Comparison of ENCODE assay signal across 8 cellular contexts in the genomic region with DNA sequence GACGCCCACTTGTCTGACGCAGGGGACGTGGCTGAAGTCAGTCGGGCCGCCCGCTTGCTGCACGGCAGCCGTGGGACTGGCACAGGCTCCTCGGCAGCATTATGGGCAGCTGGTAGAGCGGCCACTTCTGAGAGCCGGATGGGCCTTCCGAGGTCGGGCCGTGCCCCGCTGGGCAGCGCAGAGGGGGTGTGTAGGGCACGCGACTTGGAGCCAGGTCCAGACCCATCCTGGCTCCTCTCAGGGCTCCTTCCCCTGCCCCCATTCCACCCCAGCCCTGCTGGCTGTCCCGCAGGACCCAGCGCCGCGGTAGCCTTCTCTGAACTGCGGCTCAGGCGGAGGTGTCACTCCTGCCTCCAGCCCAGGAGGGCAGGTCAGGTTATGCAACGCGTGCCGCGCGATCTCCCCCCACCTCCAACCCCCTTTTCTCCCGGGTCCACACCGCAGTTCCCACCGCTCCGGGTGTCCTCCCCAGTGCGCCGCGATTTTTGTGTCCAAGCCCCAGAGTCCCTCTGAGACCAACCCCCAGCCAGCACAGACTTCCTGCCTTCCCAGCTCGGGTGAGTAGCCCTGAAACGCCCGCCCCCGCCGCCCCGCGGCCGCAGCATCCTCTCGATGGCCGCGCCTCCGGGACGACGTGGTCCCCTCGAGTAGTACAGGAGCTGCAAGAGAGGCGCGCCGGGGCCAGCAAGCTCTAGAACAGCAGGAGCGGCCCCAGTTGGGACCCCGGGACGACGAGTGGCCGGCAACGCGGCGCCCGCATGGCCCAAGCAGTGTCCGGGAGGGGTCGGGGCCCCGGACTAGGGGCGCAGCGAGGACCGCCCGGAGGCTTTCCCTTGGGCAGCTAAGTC. TPM values are rescaled to one million over a fixed set of nuclear protein-coding genes. Genes with fewer than 3 reads are reported as not detected.
DNase-seq lines count a peak whose midpoint lies in the region; ATAC-seq and TF ChIP-seq lines count a peak whose summit lies in the region.

No MANE protein-coding gene starts in this region.

- H3K18ac ChIP-seq in neuronal stem cell (ENCODE audit: low read length): peak overlapping the region; percentile 98

- H3K4me1 ChIP-seq in foreskin keratinocyte (peaks cover 34% of the 10 kb centered on the region), neuronal stem cell (ENCODE audit: control insufficient read depth in 2 of 2, insufficient read depth in 1 of 2, low read depth in 1 of 2, low read length in 2 of 2) (peaks cover 6 to 15% of the 10 kb centered on the region in 2 donors), upper lobe of right lung (peaks cover 4% of the 10 kb centered on the region)

- H3K14ac ChIP-seq in neuronal stem cell (ENCODE audit: low read length): peak overlapping the region; percentile 94

- no peaks in the 10 kb centered on the region for H3K79me1 ChIP-seq in neuronal stem cell (ENCODE audit: low read depth, low read length)

- WGBS in neuronal stem cell (ENCODE audit: extremely low coverage in 2 of 2, insufficient read length in 2 of 2, insufficient replicate concordance in 1 of 2), 2 donors: no CpG with 5 or more reads among the region's 70 CpGs

- peak overlapping the region; percentile 85 for H3K27ac Mint-ChIP-seq in activated T-helper 2 cell treated with anti-CD3 and anti-CD28 coated beads, Interferon-gamma antibody, Interleukin-2, Interleukin-4, amounts not matched to agents 10 μg/mL and 5 μg/mL and 100 μg/mL, durations not matched to agents 14 hours and 24 hours and 36 hours

- intact Hi-C loops in activated T-helper 2 cell treated with anti-CD3 and anti-CD28 coated beads, Interferon-gamma antibody, Interleukin-2, Interleukin-4, amounts not matched to agents 10 μg/mL and 5 μg/mL and 100 μg/mL, durations not matched to agents 14 hours and 24 hours and 36 hours (cut with micrococcal nuclease): loop anchor here (1.0 kb wide), 2 partner anchors 42 to 101 kb away; a partner anchor contains a TSS
- intact Hi-C loops in upper lobe of right lung (cut with DNase I): no loop called here

- peak overlapping the region; percentile 69 for H2BK120ac ChIP-seq in neuronal stem cell (ENCODE audit: low read depth, low read length)

- H2AK5ac ChIP-seq in neuronal stem cell (ENCODE audit: low read depth, low read length): peak overlapping the region; percentile 27

- peak overlapping the region; percentile 66 for H2BK12ac ChIP-seq in neuronal stem cell (ENCODE audit: low read length)

- H4K91ac ChIP-seq in neuronal stem cell (ENCODE audit: low read depth, low read length, poor library complexity): peak overlapping the region; percentile 34

- peak overlapping the region; percentile 82 for H3K4me3 Mint-ChIP-seq in activated T-helper 2 cell treated with anti-CD3 and anti-CD28 coated beads, Interferon-gamma antibody, Interleukin-2, Interleukin-4, amounts not matched to agents 10 μg/mL and 5 μg/mL and 100 μg/mL, durations not matched to agents 14 hours and 24 hours and 36 hours (ENCODE audit: low read depth)

- no peaks in the 10 kb centered on the region for H3K9me3 Mint-ChIP-seq in activated T-helper 2 cell treated with anti-CD3 and anti-CD28 coated beads, Interferon-gamma antibody, Interleukin-2, Interleukin-4, amounts not matched to agents 10 μg/mL and 5 μg/mL and 100 μg/mL, durations not matched to agents 14 hours and 24 hours and 36 hours

- H3K27me3 ChIP-seq in foreskin keratinocyte (no peaks in the 10 kb centered on the region), neuronal stem cell (ENCODE audit: control insufficient read depth in 3 of 3, insufficient read depth in 3 of 3, low read depth in 1 of 3, low read length in 3 of 3) (peaks cover 0 to 32% (median 8%) of the 10 kb centered on the region in 3 experiments), upper lobe of right lung (peaks cover 9% of the 10 kb centered on the region)

- no peak for TF ChIP-seq CTCF in foreskin keratinocyte (conservative IDR thresholded peaks at IDR 0.05)
- TF ChIP-seq CTCF in upper lobe of right lung (IDR thresholded peaks at IDR 0.05): peak; percentile 5

- H3K4me3 ChIP-seq in neuronal stem cell (ENCODE audit: low read length in 2 of 2): peak overlapping the region; percentile 42 to 76
- H3K4me3 ChIP-seq in upper lobe of right lung: peak overlapping the region; percentile 57

- peaks cover 0 to 2% of the 10 kb centered on the region in 2 donors for H3K9me3 ChIP-seq in neuronal stem cell (replicated peaks in 1 of 2; ENCODE audit: control insufficient read depth in 2 of 2, insufficient read depth in 1 of 2, low read depth in 1 of 2, low read length in 2 of 2)
- H3K9me3 ChIP-seq in upper lobe of right lung: no peaks in the 10 kb centered on the region

- no peaks in the 10 kb centered on the region for H3K36me3 ChIP-seq in neuronal stem cell (replicated peaks in 1 of 2; ENCODE audit: control insufficient read depth in 2 of 2, insufficient read depth in 2 of 2, low read length in 2 of 2)
- H3K36me3 ChIP-seq in upper lobe of right lung: no peaks in the 10 kb centered on the region

- peaks cover 22% of the 10 kb centered on the region for H3K4me1 Mint-ChIP-seq in activated T-helper 2 cell treated with anti-CD3 and anti-CD28 coated beads, Interferon-gamma antibody, Interleukin-2, Interleukin-4, amounts not matched to agents 10 μg/mL and 5 μg/mL and 100 μg/mL, durations not matched to agents 14 hours and 24 hours and 36 hours (ENCODE audit: low read depth)

- ATAC-seq in HG02870 (IDR thresholded peaks at IDR 0.05; ENCODE audit: unreplicated experiment) (peak; percentile 79), foreskin keratinocyte (peak; percentile 78), upper lobe of right lung (peak; percentile 82)

- H3K4me2 ChIP-seq in neuronal stem cell (ENCODE audit: insufficient read depth, low read length, poor library complexity, severe bottlenecking): peak overlapping the region; percentile 100

- H4K8ac ChIP-seq in neuronal stem cell (ENCODE audit: low read depth, low read length): no peak overlapping the region

- DNase-seq in SKM-1 treated with dmso at 0.1 percent for 144 hours (lab: John Stamatoyannopoulos, UW; ENCODE audit: unreplicated experiment) (peak; percentile 6), SKM-1 (lab: John Stamatoyannopoulos, UW; ENCODE audit: unreplicated experiment) (no peak), NCI-H526 treated with DMSO at 0.1 percent for 48 hours (lab: John Stamatoyannopoulos, UW) (peak; percentile 2), foreskin keratinocyte (peak in 1 of 2 donors; percentile 68), neuronal stem cell (ENCODE audit: low spot score) (peak; percentile 53), upper lobe of right lung (peak; percentile 77)
- DNase-seq in activated T-helper 2 cell treated with anti-CD3 and anti-CD28 coated beads, Interferon-gamma antibody, Interleukin-2, Interleukin-4, amounts not matched to agents 10 μg/mL and 5 μg/mL and 100 μg/mL, durations not matched to agents 14 hours and 24 hours and 36 hours (ENCODE audit: low spot score): peak; percentile 54

- peaks cover 28% of the 10 kb centered on the region for H3K27me3 Mint-ChIP-seq in activated T-helper 2 cell treated with anti-CD3 and anti-CD28 coated beads, Interferon-gamma antibody, Interleukin-2, Interleukin-4, amounts not matched to agents 10 μg/mL and 5 μg/mL and 100 μg/mL, durations not matched to agents 14 hours and 24 hours and 36 hours (ENCODE audit: low read depth)

- H3K23ac ChIP-seq in neuronal stem cell (ENCODE audit: low read depth, low read length, poor library complexity): peak overlapping the region; percentile 82

- H3K36me3 Mint-ChIP-seq in activated T-helper 2 cell treated with anti-CD3 and anti-CD28 coated beads, Interferon-gamma antibody, Interleukin-2, Interleukin-4, amounts not matched to agents 10 μg/mL and 5 μg/mL and 100 μg/mL, durations not matched to agents 14 hours and 24 hours and 36 hours (ENCODE audit: low read depth): no peaks in the 10 kb centered on the region

- peak overlapping the region; percentile 93 for H2AFZ ChIP-seq in neuronal stem cell (ENCODE audit: low read length)

- H3K4ac ChIP-seq in neuronal stem cell (ENCODE audit: low read length): no peak overlapping the region

- peak overlapping the region; percentile 68 for H2BK15ac ChIP-seq in neuronal stem cell (ENCODE audit: low read length)

- H3K27ac ChIP-seq in foreskin keratinocyte: peak overlapping the region; percentile 41
- H3K27ac ChIP-seq in neuronal stem cell (replicated peaks; ENCODE audit: low read length): peak overlapping the region; percentile 3
- peak overlapping the region; percentile 24 for H3K27ac ChIP-seq in upper lobe of right lung

- peak overlapping the region; percentile 88 for H3K9ac ChIP-seq in neuronal stem cell (ENCODE audit: low read depth, low read length, poor library complexity)

- peak overlapping the region; percentile 97 for H2BK5ac ChIP-seq in neuronal stem cell (ENCODE audit: low read length)

RNA-seq across cellular contexts. Expression of a gene that starts 41.1 kb away (rescaled TPM):
- total RNA-seq in activated T-helper 2 cell treated with anti-CD3 and anti-CD28 coated beads, Interferon-gamma antibody, Interleukin-2, Interleukin-4, amounts not matched to agents 10 μg/mL and 5 μg/mL and 100 μg/mL, durations not matched to agents 14 hours and 24 hours and 36 hours: 13.5 and 14.2 TPM in 2 replicates
- total RNA-seq in foreskin keratinocyte (18.9 and 20.4 TPM in 2 replicates), upper lobe of right lung (17.2 TPM)
- polyA plus RNA-seq in foreskin keratinocyte: 6.7 and 7.7 TPM in 2 replicates
- 33.9 TPM for polyA plus RNA-seq in neuronal stem cell (2013, experiment 1 of 2)
- 33.2 TPM for polyA plus RNA-seq in neuronal stem cell (2013, experiment 2 of 2)
